Comparison of ENCODE assay signal across 8 cellular contexts in genomic region chr3:47781326-47781684, GRCh38. TPM values are rescaled to one million over a fixed set of nuclear protein-coding genes. Genes with fewer than 3 reads are reported as not detected.
A peak's percentile ranks its signal among the peaks of the same experiment; 100 is the strongest.
DNase-seq lines count a peak whose midpoint lies in the region; ATAC-seq and TF ChIP-seq lines count a peak whose summit lies in the region.

No MANE protein-coding gene starts in this region.

- CTCF ChIA-PET in RWPE1 (lab: Yijun Ruan, JAX): no interaction called here

- DNase-seq in NCI-H345 (lab: John Stamatoyannopoulos, UW): peak; percentile 36
- no peak for DNase-seq in NCI-H345 treated with DMSO at 0.1 percent for 48 hours (lab: John Stamatoyannopoulos, UW; ENCODE audit: unreplicated experiment)
- DNase-seq in RWPE1 (ENCODE audit: low spot score): peak; percentile 30
- DNase-seq in activated naive CD8-positive, alpha-beta T cell treated with anti-CD3 and anti-CD28 coated beads for 36 hours: peak; percentile 75
- DNase-seq in left ventricle myocardium superior: peak; percentile 83
- DNase-seq in NCI-H2081 treated with DMSO at 0.1 percent for 48 hours (lab: John Stamatoyannopoulos, UW): no peak

- H3K36me3 ChIP-seq in rectal smooth muscle tissue (ENCODE audit: control insufficient read depth, insufficient read depth, low read length): no peaks in the 10 kb centered on the region

- H3K4me3 ChIP-seq in rectal smooth muscle tissue (ENCODE audit: low read length): peak overlapping the region; percentile 98

- H3K4me1 ChIP-seq in rectal smooth muscle tissue (ENCODE audit: control insufficient read depth, insufficient read depth, low read length): peaks cover 15% of the 10 kb centered on the region

- H3K9me3 Mint-ChIP-seq in activated naive CD8-positive, alpha-beta T cell treated with anti-CD3 and anti-CD28 coated beads for 36 hours: no peaks in the 10 kb centered on the region

- H3K4me1 Mint-ChIP-seq in activated naive CD8-positive, alpha-beta T cell treated with anti-CD3 and anti-CD28 coated beads for 36 hours: peaks cover 18% of the 10 kb centered on the region

- POLR2A ChIA-PET in RWPE1 (lab: Yijun Ruan, JAX; ENCODE audit: low non-redundant PET): interaction anchor here (0.6 to 0.7 kb wide), 2 partner anchors 54 to 617 kb away, joined by 3 read pairs; no protein-coding TSS in a partner anchor

- H3K36me3 Mint-ChIP-seq in activated naive CD8-positive, alpha-beta T cell treated with anti-CD3 and anti-CD28 coated beads for 36 hours: peaks cover 3% of the 10 kb centered on the region

- peak overlapping the region; percentile 94 for H3K27ac Mint-ChIP-seq in activated naive CD8-positive, alpha-beta T cell treated with anti-CD3 and anti-CD28 coated beads for 36 hours

- ATAC-seq in HG02943 (IDR thresholded peaks at IDR 0.05; ENCODE audit: low read depth, unreplicated experiment) (peak; percentile 31), left ventricle myocardium superior (peak; percentile 64)

- intact Hi-C loops in left ventricle myocardium superior (cut with micrococcal nuclease): no loop called here

- no peaks in the 10 kb centered on the region for H3K27me3 Mint-ChIP-seq in activated naive CD8-positive, alpha-beta T cell treated with anti-CD3 and anti-CD28 coated beads for 36 hours

- peak overlapping the region; percentile 56 for H3K9ac ChIP-seq in rectal smooth muscle tissue (ENCODE audit: low read length)

- no peaks in the 10 kb centered on the region for H3K27me3 ChIP-seq in rectal smooth muscle tissue (ENCODE audit: control insufficient read depth, insufficient read depth, low read length)

- no peak for TF ChIP-seq CTCF in RWPE1 (conservative IDR thresholded peaks at IDR 0.05; ENCODE audit: low read depth)

- peak overlapping the region; percentile 98 for H3K4me3 Mint-ChIP-seq in activated naive CD8-positive, alpha-beta T cell treated with anti-CD3 and anti-CD28 coated beads for 36 hours

- H3K27ac ChIP-seq in RWPE1 (peak overlapping the region; percentile 95), rectal smooth muscle tissue (ENCODE audit: low read depth, low read length) (peak overlapping the region; percentile 96)

RNA-seq across cellular contexts. Expression of gene SMARCC1, which starts 0.4 kb away (rescaled TPM):
- total RNA-seq in activated naive CD8-positive, alpha-beta T cell treated with anti-CD3 and anti-CD28 coated beads for 36 hours: 100 to 1,000 TPM; 115 to 117 TPM
- total RNA-seq in left ventricle myocardium superior: 27.0 TPM

RNA-seq across cellular contexts. Expression of gene DHX30, which starts 21.6 kb away (rescaled TPM):
- total RNA-seq in activated naive CD8-positive, alpha-beta T cell treated with anti-CD3 and anti-CD28 coated beads for 36 hours: 100 to 1,000 TPM; 105 to 110 TPM
- total RNA-seq in left ventricle myocardium superior: 49.0 TPM

Comparison
In these comparisons a context has a peak if more than half of its experiments do, and no peak if none do; other contexts are left out.
1. DNase-seq: peak in NCI-H345 (single experiment), RWPE1 (single experiment), activated naive CD8-positive, alpha-beta T cell treated with anti-CD3 and anti-CD28 coated beads for 36 hours (single experiment) and left ventricle myocardium superior (single experiment); none in NCI-H345 treated with DMSO at 0.1 percent for 48 hours (single experiment) and NCI-H2081 treated with DMSO at 0.1 percent for 48 hours (single experiment).